ENCODE assay signal across 8 cellular contexts in genomic region chr15:67520976-67521769, GRCh38. TPM values are rescaled to one million over a fixed set of nuclear protein-coding genes. Genes with fewer than 3 reads are reported as not detected.
A peak's percentile ranks its signal among the peaks of the same experiment; 100 is the strongest.
DNase-seq lines count a peak whose midpoint lies in the region; ATAC-seq and TF ChIP-seq lines count a peak whose summit lies in the region.

Gene C15orf61, plus strand, starts transcription at chr15:67521131. Its CDS starts 118 bp downstream, at chr15:67521249.

- CTCF ChIA-PET in CD4-positive, alpha-beta T cell (lab: Charles Lee): interaction anchor here (1.6 kb wide), 1 partner anchor 21 kb away, joined by 5 read pairs; the partner anchor contains the start of gene MAP2K5
- CTCF ChIA-PET in activated CD8-positive, alpha-beta T cell treated with anti-CD3 and anti-CD28 coated beads, Interleukin-2, amount 10 ng/mL, durations not matched to agents 7 days and 5 days (lab: Charles Lee): interaction anchor here (0.7 to 2.2 kb wide), 9 partner anchors 8 to 314 kb away, joined by 3 to 7 read pairs (median 4); partner anchors contain the start of gene MAP2K5

- H3K9me3 ChIP-seq in CD4-positive, alpha-beta T cell (ENCODE audit: control insufficient read depth, low read length): no peaks in the 10 kb centered on the region

- peak within 1 kb of the TSS; percentile 80 for H3K27ac ChIP-seq in CD4-positive, alpha-beta T cell (ENCODE audit: low read depth, low read length)

- no peak for TF ChIP-seq CTCF in CD4-positive, alpha-beta T cell (IDR thresholded peaks at IDR 0.05)

- H3K4me3 Mint-ChIP-seq in CD4-positive, alpha-beta T cell: peak within 1 kb of the TSS; percentile 95
- peak within 1 kb of the TSS; percentile 87 for H3K4me3 Mint-ChIP-seq in activated CD8-positive, alpha-beta T cell treated with anti-CD3 and anti-CD28 coated beads, Interleukin-2, amount 10 ng/mL, durations not matched to agents 7 days and 5 days
- peak within 1 kb of the TSS; percentile 93 for H3K4me3 Mint-ChIP-seq in memory B cell

- POLR2A ChIA-PET in CD4-positive, alpha-beta T cell (lab: Charles Lee): interaction anchor here (0.6 to 2.4 kb wide), 17 partner anchors 12 to 534 kb away, joined by 3 to 72 read pairs (median 3); partner anchors contain the start of genes MAP2K5, PIAS1 and RNU6-1
- POLR2A ChIA-PET in activated CD8-positive, alpha-beta T cell treated with anti-CD3 and anti-CD28 coated beads, Interleukin-2, amount 10 ng/mL, durations not matched to agents 7 days and 5 days (lab: Charles Lee): interaction anchor here (0.6 to 2.1 kb wide), 8 partner anchors 10 to 459 kb away, joined by 3 to 11 read pairs (median 3); partner anchors contain the start of gene MAP2K5

- no peaks in the 10 kb centered on the region for H3K9me3 Mint-ChIP-seq in CD4-positive, alpha-beta T cell
- no peaks in the 10 kb centered on the region for H3K9me3 Mint-ChIP-seq in activated CD8-positive, alpha-beta T cell treated with anti-CD3 and anti-CD28 coated beads, Interleukin-2, amount 10 ng/mL, durations not matched to agents 7 days and 5 days (ENCODE audit: insufficient read depth)
- no peaks in the 10 kb centered on the region for H3K9me3 Mint-ChIP-seq in memory B cell

- H3K4me1 Mint-ChIP-seq in CD4-positive, alpha-beta T cell (ENCODE audit: low read depth): peaks cover 30% of the 10 kb centered on the region
- H3K4me1 Mint-ChIP-seq in activated CD8-positive, alpha-beta T cell treated with anti-CD3 and anti-CD28 coated beads, Interleukin-2, amount 10 ng/mL, durations not matched to agents 7 days and 5 days (ENCODE audit: low read depth): peaks cover 24% of the 10 kb centered on the region
- H3K4me1 Mint-ChIP-seq in memory B cell: peaks cover 6% of the 10 kb centered on the region

- no peaks in the 10 kb centered on the region for H3K27me3 ChIP-seq in CD4-positive, alpha-beta T cell (ENCODE audit: control insufficient read depth, insufficient read depth, low read length)

- peak within 1 kb of the TSS; percentile 91 for H3K27ac Mint-ChIP-seq in CD4-positive, alpha-beta T cell
- H3K27ac Mint-ChIP-seq in activated CD8-positive, alpha-beta T cell treated with anti-CD3 and anti-CD28 coated beads, Interleukin-2, amount 10 ng/mL, durations not matched to agents 7 days and 5 days: peak within 1 kb of the TSS; percentile 94
- peak within 1 kb of the TSS; percentile 91 for H3K27ac Mint-ChIP-seq in memory B cell

- H3K27me3 Mint-ChIP-seq in CD4-positive, alpha-beta T cell: no peaks in the 10 kb centered on the region
- H3K27me3 Mint-ChIP-seq in activated CD8-positive, alpha-beta T cell treated with anti-CD3 and anti-CD28 coated beads, Interleukin-2, amount 10 ng/mL, durations not matched to agents 7 days and 5 days (ENCODE audit: low read depth): no peaks in the 10 kb centered on the region
- no peaks in the 10 kb centered on the region for H3K27me3 Mint-ChIP-seq in memory B cell

- intact Hi-C loops in CD4-positive, alpha-beta T cell (cut with DNase I, micrococcal nuclease): loop anchor here (1.0 to 10.0 kb wide), 6 partner anchors 21 to 756 kb away; partner anchors contain the start of genes MAP2K5 (in 2 of the 2), CLN6 (in 1 of the 2), FEM1B (in 1 of the 2) and PIAS1 (in 1 of the 2)

- peak; percentile 70 to 88 (median 80) for DNase-seq in CD4-positive, alpha-beta T cell
- DNase-seq in NCI-H774 (lab: John Stamatoyannopoulos, UW) (peak; percentile 93), memory B cell (ENCODE audit: low spot score in 2 of 2) (peak; percentile 81 to 82)
- peak; percentile 87 for DNase-seq in activated CD8-positive, alpha-beta T cell treated with anti-CD3 and anti-CD28 coated beads, Interleukin-2, amount 10 ng/mL, durations not matched to agents 7 days and 5 days
- DNase-seq in effector CD8-positive, alpha-beta T cell (lab: John Stamatoyannopoulos, UW): peak; percentile 70
- DNase-seq in stimulated activated CD8-positive, alpha-beta memory T cell treated with anti-CD3 and anti-CD28 coated beads, Interleukin-12 subunit alpha, Interleukin-12 subunit beta, amount 100 ng/mL, for 1 hour (ENCODE audit: low read depth): peak; percentile 71

- H3K36me3 Mint-ChIP-seq in CD4-positive, alpha-beta T cell (ENCODE audit: low read depth): peaks cover 12% of the 10 kb centered on the region
- peaks cover 6% of the 10 kb centered on the region for H3K36me3 Mint-ChIP-seq in activated CD8-positive, alpha-beta T cell treated with anti-CD3 and anti-CD28 coated beads, Interleukin-2, amount 10 ng/mL, durations not matched to agents 7 days and 5 days (ENCODE audit: low read depth)
- H3K36me3 Mint-ChIP-seq in memory B cell: no peaks in the 10 kb centered on the region

- ATAC-seq in CD4-positive, alpha-beta T cell (ENCODE audit: poor library complexity): peak; percentile 80
- ATAC-seq in GM19372 (IDR thresholded peaks at IDR 0.05; ENCODE audit: low read depth, unreplicated experiment) (peak; percentile 76), HG03469 (IDR thresholded peaks at IDR 0.05; ENCODE audit: unreplicated experiment) (peak; percentile 45), memory B cell (ENCODE audit: low read depth) (peak; percentile 81)
- ATAC-seq in activated CD8-positive, alpha-beta T cell treated with anti-CD3 and anti-CD28 coated beads, Interleukin-2, amount 10 ng/mL, durations not matched to agents 7 days and 5 days: peak; percentile 88

RNA-seq across cellular contexts. Expression of gene C15orf61, which starts in this region (rescaled TPM):
- 10 to 100 TPM; 11.3 to 12.0 TPM for total RNA-seq in CD4-positive, alpha-beta T cell
- total RNA-seq in activated CD8-positive, alpha-beta T cell treated with anti-CD3 and anti-CD28 coated beads, Interleukin-2, amount 10 ng/mL, durations not matched to agents 7 days and 5 days: 1 to 10 TPM; 5.4 to 5.7 TPM

Comparison
In these comparisons a context has a peak if more than half of its experiments do, and no peak if none do; other contexts are left out.
1. Peak in every context shown above with its lines: DNase-seq, ATAC-seq and H3K27ac ChIP-seq.